In the genomic region with DNA sequence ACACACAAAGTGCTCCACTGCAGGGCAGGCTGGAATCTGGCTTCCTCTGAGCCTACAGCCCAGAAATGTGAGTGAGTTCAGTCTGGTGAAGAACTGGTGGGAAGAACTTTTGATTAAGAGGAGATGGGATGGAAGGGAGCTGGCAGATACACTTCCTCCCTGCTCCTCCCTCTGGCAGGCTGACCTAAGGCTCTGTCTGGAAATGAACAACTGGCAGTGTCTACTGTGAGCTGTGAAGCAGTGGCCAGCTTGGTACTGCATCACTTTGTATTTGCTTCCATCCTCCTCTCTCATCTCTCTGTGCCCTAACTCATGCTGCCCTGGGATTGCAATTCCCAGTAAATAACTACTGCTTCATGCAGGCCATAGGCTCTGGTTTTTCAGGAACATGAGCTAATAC, we compare ENCODE assay signal across 10 cellular contexts. TPM values are rescaled to one million over a fixed set of nuclear protein-coding genes. Genes with fewer than 3 reads are reported as not detected.
"Had no signal": no experiment of that assay in that cellular context is flagged by ENCODE, and none has a peak within 500 bp of the region (broad histone marks: within the 10 kb centered on the region; RNA-seq: fewer than 3 reads in every experiment).

No MANE protein-coding gene starts in this region.

- H3K27ac ChIP-seq: GM23248, KMS-11 had no signal

- H3K4me3 ChIP-seq: GM23248, HAP-1 had no signal

- ATAC-seq: HCT116 had no signal

- H3K9me3 ChIP-seq: HAP-1 had no signal

- H3K36me3 Mint-ChIP-seq: IgD-negative memory B cell had no signal

- H3K4me3 Mint-ChIP-seq: HFFc6, IgD-negative memory B cell had no signal

- DNase-seq: GM23248, GOT3, H7, HFFc6, KBM-7 had no signal

- H3K9ac ChIP-seq: GM23248, KMS-11 had no signal

- H3K4me1 Mint-ChIP-seq: IgD-negative memory B cell had no signal

- H2AFZ ChIP-seq: GM23248 had no signal

- H3K27ac Mint-ChIP-seq: HFFc6, IgD-negative memory B cell had no signal

- H3K36me3 ChIP-seq: HAP-1 had no signal

- H3K4me1 ChIP-seq: HAP-1 had no signal

- H3K4me2 ChIP-seq: KMS-11 had no signal

RNA-seq across cellular contexts. Expression of a gene that starts 45.6 kb away (rescaled TPM):
- total RNA-seq: HFFc6, HT-29 had no signal
